In the genomic region with DNA sequence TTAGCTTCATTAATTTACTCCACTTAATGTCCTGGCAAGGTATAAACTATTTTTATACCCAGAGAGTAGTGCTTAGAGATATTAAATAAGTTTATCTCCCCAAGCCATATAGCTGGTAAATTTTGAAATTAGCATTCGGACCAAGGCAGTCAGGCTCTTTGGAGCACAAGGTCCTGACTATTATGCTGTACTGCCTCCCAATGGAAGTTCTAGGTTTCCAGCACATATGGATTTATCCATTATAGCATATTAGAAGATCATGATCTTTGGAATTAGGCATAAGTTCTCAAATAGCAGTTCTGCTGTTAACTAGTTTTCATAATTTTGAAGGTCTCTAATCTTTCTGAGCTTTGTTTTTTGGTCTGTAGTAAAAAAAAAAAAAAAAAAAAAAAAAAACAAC, we compare ENCODE assay signal across 13 cellular contexts.
DNase-seq lines count a peak whose midpoint lies in the region; ATAC-seq and TF ChIP-seq lines count a peak whose summit lies in the region.
"Had no signal": no experiment of that assay in that cellular context is flagged by ENCODE, and none has a peak within 500 bp of the region (broad histone marks: within the 10 kb centered on the region; RNA-seq: fewer than 3 reads in every experiment).

No MANE protein-coding gene starts in this region.

- no peak for ATAC-seq in GM21825 (IDR thresholded peaks at IDR 0.05; ENCODE audit: unreplicated experiment)
- ATAC-seq in GM18870 (IDR thresholded peaks at IDR 0.05; ENCODE audit: unreplicated experiment) = no peak
- ATAC-seq: body of pancreas; natural killer cell treated with Interleukin-12 subunit alpha and Interleukin-12 subunit beta and Interleukin-15 and Interleukin-18, amount 100 ng/mL, for 72 hours had no signal

- H3K27ac ChIP-seq in brain microvascular endothelial cell = no peak overlapping the region
- H3K27ac ChIP-seq: body of pancreas had no signal

- CTCF ChIA-PET in GM10248 (lab: Yijun Ruan, JAX) = interaction anchor here (1.6 to 2.1 kb wide), 2 partner anchors 10 to 12 kb away, joined by 7 to 8 read pairs; no protein-coding TSS in a partner anchor

- DNase-seq in GM10248 (ENCODE audit: extremely low spot score) (no peak), NCI-H2081 treated with DMSO at 0.1 percent for 48 hours (lab: John Stamatoyannopoulos, UW) (peak; percentile 13), brain microvascular endothelial cell (peak; percentile 18), myocyte (ENCODE audit: low read depth) (peak; percentile 21), hypothalamus (lab: John Stamatoyannopoulos, UW) (no peak)
- no peak for DNase-seq in stimulated activated CD8-positive, alpha-beta memory T cell treated with anti-CD3 and anti-CD28 coated beads, Interleukin-4, amount 100 ng/mL, for 48 hours
- DNase-seq: activated T-cell treated with anti-CD3 and anti-CD28 coated beads for 4 hours; body of pancreas; Calu3; stimulated activated naive CD4-positive, alpha-beta T cell treated with Interleukin-2 at 50 U/mL for 16 hours had no signal

- H3K4me3 ChIP-seq in brain microvascular endothelial cell (ENCODE audit: low read depth, low read length) = no peak overlapping the region
- H3K4me3 ChIP-seq: body of pancreas had no signal

- peak; percentile 6 for TF ChIP-seq CTCF in GM10248 (IDR thresholded peaks at IDR 0.05; ENCODE audit: control extremely low read depth, extremely low read depth, low read depth, missing control alignments)
- TF ChIP-seq CTCF in brain microvascular endothelial cell (IDR thresholded peaks at IDR 0.05; ENCODE audit: low read depth, low read length, missing control alignments) = peak; percentile 40

- no peaks in the 10 kb centered on the region for H3K36me3 ChIP-seq in brain microvascular endothelial cell (replicated peaks)

- in situ Hi-C loops in brain microvascular endothelial cell (cut with HindIII; ENCODE audit: low pct_ligation_motif_present, low sequenced_read_pairs) = no loop called here

- no peaks in the 10 kb centered on the region for H3K27me3 ChIP-seq in brain microvascular endothelial cell (replicated peaks)
- H3K27me3 ChIP-seq: body of pancreas had no signal

- POLR2A ChIA-PET in GM10248 (lab: Yijun Ruan, JAX) = interaction anchor here (0.6 kb wide), 1 partner anchor 952 kb away, joined by 4 read pairs; no protein-coding TSS in a partner anchor

Comparison
In these comparisons a context has a peak if more than half of its experiments do, and no peak if none do; other contexts are left out.
1. DNase-seq: peak in NCI-H2081 treated with DMSO at 0.1 percent for 48 hours (single experiment), brain microvascular endothelial cell (single experiment) and myocyte (single experiment); none in GM10248 (single experiment), stimulated activated CD8-positive, alpha-beta memory T cell treated with anti-CD3 and anti-CD28 coated beads, Interleukin-4, amount 100 ng/mL, for 48 hours (single experiment) and hypothalamus (0 of 51).